In the genomic region with DNA sequence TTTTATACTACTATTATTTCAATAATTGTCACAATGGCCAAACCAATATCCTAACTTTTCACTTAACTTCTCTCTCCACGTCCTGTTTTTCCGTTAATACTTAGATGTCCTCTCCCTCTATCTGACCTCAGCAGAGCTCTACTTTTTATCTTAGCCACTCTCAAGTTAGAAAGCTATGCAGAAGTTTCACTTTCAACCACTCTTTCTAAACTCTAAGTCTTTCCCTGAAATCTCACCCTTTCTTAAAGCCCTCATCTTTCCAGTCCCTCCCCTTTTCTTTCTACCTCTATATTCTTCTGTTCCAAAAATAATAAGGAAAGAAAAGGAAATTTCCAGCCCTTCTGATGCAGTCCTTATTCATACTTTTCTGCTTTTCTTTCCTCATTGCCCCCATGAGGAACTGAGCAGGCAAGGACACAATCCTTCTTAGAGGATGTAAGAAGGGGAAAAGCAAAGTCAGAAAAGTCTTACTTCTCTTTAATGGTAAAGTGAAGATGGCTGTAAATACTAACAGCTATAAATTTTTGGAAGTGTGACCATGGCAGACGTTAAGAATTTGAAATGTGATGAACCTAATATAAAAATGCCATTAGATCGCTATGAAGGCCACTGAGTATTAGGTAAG, we compare ENCODE assay signal across 12 cellular contexts. TPM values are rescaled to one million over a fixed set of nuclear protein-coding genes. Genes with fewer than 3 reads are reported as not detected.
DNase-seq lines count a peak whose midpoint lies in the region; ATAC-seq and TF ChIP-seq lines count a peak whose summit lies in the region.
"Had no signal": no experiment of that assay in that cellular context is flagged by ENCODE, and none has a peak within 500 bp of the region (broad histone marks: within the 10 kb centered on the region; RNA-seq: fewer than 3 reads in every experiment).

No MANE protein-coding gene starts in this region.

- TF ChIP-seq EP300 in tibial nerve (IDR thresholded peaks at IDR 0.05), result no peak

- H3K27ac Mint-ChIP-seq in CD8-positive, alpha-beta T cell, result no peak overlapping the region

- no peaks in the 10 kb centered on the region for H3K4me1 ChIP-seq in upper lobe of right lung
- H3K4me1 ChIP-seq in tibial nerve, result no peaks in the 10 kb centered on the region
- no peaks in the 10 kb centered on the region for H3K4me1 ChIP-seq in CD8-positive, alpha-beta T cell (ENCODE audit: insufficient read depth, low read length)
- H3K4me1 ChIP-seq: gastrocnemius medialis had no signal

- no peaks in the 10 kb centered on the region for H3K4me1 Mint-ChIP-seq in CD8-positive, alpha-beta T cell (ENCODE audit: low read depth)

- ATAC-seq in HG02852 (IDR thresholded peaks at IDR 0.05; ENCODE audit: unreplicated experiment) (peak; percentile 84), upper lobe of right lung (no peak)
- no peak for ATAC-seq in CD8-positive, alpha-beta T cell
- ATAC-seq: gastrocnemius medialis had no signal

- no peak for TF ChIP-seq POLR2A in tibial nerve (IDR thresholded peaks at IDR 0.05)

- CTCF ChIA-PET in CD8-positive, alpha-beta T cell (lab: Charles Lee), result no interaction called here

- H3K4me3 ChIP-seq in upper lobe of right lung (no peak overlapping the region), tibial nerve (no peak overlapping the region)
- no peak overlapping the region for H3K4me3 ChIP-seq in CD8-positive, alpha-beta T cell (ENCODE audit: low read depth, low read length)
- H3K4me3 ChIP-seq: gastrocnemius medialis had no signal

- in situ Hi-C loops in GM13977 (cut with MboI; ENCODE audit: low pct_unique_long_range_greater_than_20kb, low sequenced_read_pairs, unreplicated experiment), result no loop called here

- H3K36me3 ChIP-seq in upper lobe of right lung, result no peaks in the 10 kb centered on the region
- H3K36me3 ChIP-seq in tibial nerve, result no peaks in the 10 kb centered on the region
- H3K36me3 ChIP-seq in CD8-positive, alpha-beta T cell (ENCODE audit: insufficient read depth, low read length), result no peaks in the 10 kb centered on the region
- H3K36me3 ChIP-seq: gastrocnemius medialis had no signal

- POLR2A ChIA-PET in CD8-positive, alpha-beta T cell (lab: Charles Lee), result no interaction called here

- WGBS in tibial nerve, 2 donors, result 70 to 83% methylated on average over 4 of the region's 4 CpGs

- H3K27ac ChIP-seq in upper lobe of right lung (no peak overlapping the region), tibial nerve (no peak overlapping the region)
- no peak overlapping the region for H3K27ac ChIP-seq in CD8-positive, alpha-beta T cell (ENCODE audit: low read depth, low read length)
- H3K27ac ChIP-seq: gastrocnemius medialis had no signal

- H3K36me3 Mint-ChIP-seq in CD8-positive, alpha-beta T cell, result no peaks in the 10 kb centered on the region

- peak; percentile 11 for DNase-seq in GM13977 (ENCODE audit: low spot score)
- peak; percentile 25 for DNase-seq in GM20000 (ENCODE audit: low spot score)
- DNase-seq in OCI-M1 (lab: John Stamatoyannopoulos, UW), result peak; percentile 73
- no peak for DNase-seq in upper lobe of right lung
- DNase-seq in tibial nerve (ENCODE audit: low spot score in 2 of 2), result no peak
- no peak for DNase-seq in CD8-positive, alpha-beta T cell
- DNase-seq in SIG-M5 treated with dmso at 0.1 percent for 504 hours (lab: John Stamatoyannopoulos, UW; ENCODE audit: unreplicated experiment), result no peak
- DNase-seq: DMS 273 treated with DMSO at 0.1 percent for 48 hours, gastrocnemius medialis had no signal

- H3K4me3 Mint-ChIP-seq in CD8-positive, alpha-beta T cell, result no peak overlapping the region

- H3K27me3 Mint-ChIP-seq in CD8-positive, alpha-beta T cell (ENCODE audit: low read depth), result peaks cover 8% of the 10 kb centered on the region

- TF ChIP-seq CTCF in GM13977 (IDR thresholded peaks at IDR 0.05; ENCODE audit: extremely low read depth, insufficient read depth, missing control alignments) (no peak), GM20000 (IDR thresholded peaks at IDR 0.05; ENCODE audit: extremely low read depth, missing control alignments) (no peak), upper lobe of right lung (IDR thresholded peaks at IDR 0.05) (no peak), tibial nerve (IDR thresholded peaks at IDR 0.05) (no peak)
- TF ChIP-seq CTCF in CD8-positive, alpha-beta T cell (IDR thresholded peaks at IDR 0.05), result no peak

- H3K27me3 ChIP-seq in upper lobe of right lung (no peaks in the 10 kb centered on the region), tibial nerve (no peaks in the 10 kb centered on the region)
- no peaks in the 10 kb centered on the region for H3K27me3 ChIP-seq in CD8-positive, alpha-beta T cell (ENCODE audit: insufficient read depth, low read length)

- H3K9me3 ChIP-seq in upper lobe of right lung, result no peaks in the 10 kb centered on the region
- H3K9me3 ChIP-seq in tibial nerve, result no peaks in the 10 kb centered on the region
- no peaks in the 10 kb centered on the region for H3K9me3 ChIP-seq in CD8-positive, alpha-beta T cell (ENCODE audit: low read length)
- H3K9me3 ChIP-seq: gastrocnemius medialis had no signal

- no peaks in the 10 kb centered on the region for H3K9me3 Mint-ChIP-seq in CD8-positive, alpha-beta T cell

- intact Hi-C loops in upper lobe of right lung (cut with DNase I), result no loop called here
- intact Hi-C loops in CD8-positive, alpha-beta T cell (cut with DNase I, micrococcal nuclease), result no loop called here

RNA-seq across cellular contexts. Expression of a gene that starts 23.0 kb away (rescaled TPM):
- total RNA-seq in upper lobe of right lung, result not detected
- not detected for total RNA-seq in tibial nerve
- not detected for total RNA-seq in CD8-positive, alpha-beta T cell
- total RNA-seq: gastrocnemius medialis, kidney epithelial cell, M059J had no signal

Comparison
In these comparisons a context has a peak if more than half of its experiments do, and no peak if none do; other contexts are left out.
1. DNase-seq: peak in GM13977 (single experiment), GM20000 (single experiment) and OCI-M1 (single experiment); none in upper lobe of right lung (single experiment), tibial nerve (0 of 2), CD8-positive, alpha-beta T cell (0 of 7) and SIG-M5 treated with dmso at 0.1 percent for 504 hours (single experiment).